ENCODE assay signal across 1 cellular context in the genomic region with DNA sequence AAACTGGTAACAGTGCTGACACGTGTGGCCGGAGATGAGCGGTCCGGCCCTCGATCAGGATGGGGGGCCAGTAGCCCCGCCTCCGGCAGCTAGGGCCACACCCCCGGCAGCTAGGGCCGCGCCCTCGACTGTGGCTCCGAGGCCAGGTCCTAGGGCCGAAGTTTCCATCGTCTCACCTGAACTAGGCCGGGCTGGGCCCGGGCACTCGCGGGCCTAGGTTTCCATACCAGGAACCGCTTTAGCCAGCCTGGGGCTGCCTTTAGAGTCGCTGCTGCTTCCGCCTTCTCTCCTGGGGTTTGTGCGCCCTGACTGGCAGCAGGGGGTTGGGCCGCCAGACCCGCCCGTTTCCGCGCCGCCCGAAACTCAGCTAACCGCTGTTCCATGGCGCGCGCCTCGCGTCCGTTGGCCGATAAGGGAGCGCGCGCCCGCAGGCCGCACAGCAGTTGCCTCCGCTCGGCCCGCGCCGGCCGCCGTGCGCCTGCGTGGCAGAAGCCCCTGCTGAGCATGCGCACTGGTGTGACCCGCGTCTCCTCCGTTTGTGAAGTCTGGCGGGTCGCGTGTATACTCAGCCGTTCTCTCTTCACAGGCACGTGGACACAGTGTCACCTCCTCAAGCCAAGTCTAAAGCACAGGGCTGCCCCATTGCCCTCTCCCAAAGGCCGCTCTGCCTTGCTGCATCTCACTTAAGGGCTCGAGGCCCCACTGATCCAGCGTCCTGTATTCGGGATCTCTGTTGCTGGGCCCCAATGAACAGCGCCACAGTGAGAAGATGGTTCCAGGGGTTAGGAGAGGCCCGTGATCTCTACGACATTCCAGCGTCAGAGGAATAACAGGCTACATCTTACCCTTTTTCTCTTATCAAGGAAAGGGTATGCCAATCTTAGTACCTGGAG.
TF ChIP-seq lines count a peak whose summit lies in the region.

Gene SAYSD1 (minus strand): TSS at position 480 of the 893 bp plus-strand sequence. CDS start 97 bp downstream, at position 383.

TF ChIP-seq in HepG2, 621 proteins besides CTCF, POLR2A, EP300 and RAD21 (continued from another document and continues in another):
- no peak for TF ChIP-seq CEBPZ (IDR thresholded peaks at IDR 0.05; ENCODE audit: low read length)
- TF ChIP-seq ASH2L (IDR thresholded peaks at IDR 0.05; ENCODE audit: insufficient read length, low read depth, low read length), result peak; percentile 95
- TF ChIP-seq REPIN1 (CRISPR knock-in tag; IDR thresholded peaks at IDR 0.05; ENCODE audit: borderline replicate concordance, low read depth), result peak; percentile 97
- TF ChIP-seq FOXC1 (CRISPR knock-in tag; IDR thresholded peaks at IDR 0.05; ENCODE audit: borderline replicate concordance), result peak; percentile 99
- peak; percentile 72; the same call in 1 of the 2 replicates for TF ChIP-seq LCORL (IDR thresholded peaks at IDR 0.05)
- TF ChIP-seq LCORL (CRISPR knock-in tag; IDR thresholded peaks at IDR 0.05), result peak; percentile 82
- peak; percentile 63 for TF ChIP-seq ZNF362 (CRISPR knock-in tag; IDR thresholded peaks at IDR 0.05; ENCODE audit: borderline replicate concordance)
- TF ChIP-seq ZNF260 (CRISPR knock-in tag; IDR thresholded peaks at IDR 0.05; ENCODE audit: borderline replicate concordance, low read depth), result peak; percentile 98; the same call in 1 of the 2 replicates
- TF ChIP-seq ZNF124 (CRISPR knock-in tag; IDR thresholded peaks at IDR 0.05), result peak; percentile 83
- TF ChIP-seq AHDC1 (CRISPR knock-in tag; IDR thresholded peaks at IDR 0.05; ENCODE audit: borderline replicate concordance), result peak; percentile 38; the same call in 1 of the 2 replicates
- peak; percentile 98 for TF ChIP-seq HES4 (CRISPR knock-in tag; IDR thresholded peaks at IDR 0.05; ENCODE audit: borderline replicate concordance)
- TF ChIP-seq FOSL1 (CRISPR knock-in tag; IDR thresholded peaks at IDR 0.05; ENCODE audit: borderline replicate concordance), result peak; percentile 66; the same call in 1 of the 2 replicates
- peak; percentile 66; the same call in 1 of the 2 replicates for TF ChIP-seq KDM5A (IDR thresholded peaks at IDR 0.05; ENCODE audit: borderline replicate concordance, low read length)
- TF ChIP-seq ADNP (CRISPR knock-in tag; IDR thresholded peaks at IDR 0.05), result no peak
- peak; percentile 86 for TF ChIP-seq MEIS1 (CRISPR knock-in tag; IDR thresholded peaks at IDR 0.05; ENCODE audit: borderline replicate concordance)
- TF ChIP-seq ZNF207 (IDR thresholded peaks at IDR 0.05; ENCODE audit: borderline replicate concordance), result no peak
- peak; percentile 12; the same call in 1 of the 2 replicates for TF ChIP-seq ZKSCAN8 (CRISPR knock-in tag; IDR thresholded peaks at IDR 0.05; ENCODE audit: borderline replicate concordance)
- TF ChIP-seq TCF7L2 (IDR thresholded peaks at IDR 0.05; ENCODE audit: low read depth, low read length), result no peak
- TF ChIP-seq NR2F1 (CRISPR knock-in tag; IDR thresholded peaks at IDR 0.05), result no peak
- no peak; the same call in 1 of the 2 replicates for TF ChIP-seq MAF1 (CRISPR knock-in tag; IDR thresholded peaks at IDR 0.05; ENCODE audit: borderline replicate concordance)
- peak; percentile 40; the same call in 1 of the 2 replicates for TF ChIP-seq ZBTB7B (CRISPR knock-in tag; IDR thresholded peaks at IDR 0.05)
- TF ChIP-seq ZNF331 (CRISPR knock-in tag; IDR thresholded peaks at IDR 0.05), result peak; percentile 70
- no peak; the same call in 1 of the 2 replicates for TF ChIP-seq ZNF143 (CRISPR knock-in tag; IDR thresholded peaks at IDR 0.05)
- no peak for TF ChIP-seq HDAC6 (IDR thresholded peaks at IDR 0.05; ENCODE audit: low read depth, low read length)
- TF ChIP-seq, protein P1, sequence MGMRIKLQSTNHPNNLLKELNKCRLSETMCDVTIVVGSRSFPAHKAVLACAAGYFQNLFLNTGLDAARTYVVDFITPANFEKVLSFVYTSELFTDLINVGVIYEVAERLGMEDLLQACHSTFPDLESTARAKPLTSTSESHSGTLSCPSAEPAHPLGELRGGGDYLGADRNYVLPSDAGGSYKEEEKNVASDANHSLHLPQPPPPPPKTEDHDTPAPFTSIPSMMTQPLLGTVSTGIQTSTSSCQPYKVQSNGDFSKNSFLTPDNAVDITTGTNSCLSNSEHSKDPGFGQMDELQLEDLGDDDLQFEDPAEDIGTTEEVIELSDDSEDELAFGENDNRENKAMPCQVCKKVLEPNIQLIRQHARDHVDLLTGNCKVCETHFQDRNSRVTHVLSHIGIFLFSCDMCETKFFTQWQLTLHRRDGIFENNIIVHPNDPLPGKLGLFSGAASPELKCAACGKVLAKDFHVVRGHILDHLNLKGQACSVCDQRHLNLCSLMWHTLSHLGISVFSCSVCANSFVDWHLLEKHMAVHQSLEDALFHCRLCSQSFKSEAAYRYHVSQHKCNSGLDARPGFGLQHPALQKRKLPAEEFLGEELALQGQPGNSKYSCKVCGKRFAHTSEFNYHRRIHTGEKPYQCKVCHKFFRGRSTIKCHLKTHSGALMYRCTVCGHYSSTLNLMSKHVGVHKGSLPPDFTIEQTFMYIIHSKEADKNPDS (CRISPR knock-in tag; IDR thresholded peaks at IDR 0.05), result peak; percentile 89; the same call in 1 of the 2 replicates
- peak; percentile 76; the same call in 1 of the 2 replicates for TF ChIP-seq GFI1 (CRISPR knock-in tag; IDR thresholded peaks at IDR 0.05; ENCODE audit: borderline replicate concordance)
- peak; percentile 84 for TF ChIP-seq PHF20 (CRISPR knock-in tag; IDR thresholded peaks at IDR 0.05)
- no peak for TF ChIP-seq SSRP1 (CRISPR knock-in tag; IDR thresholded peaks at IDR 0.05)
- peak; percentile 98 for TF ChIP-seq ZNF501 (CRISPR knock-in tag; IDR thresholded peaks at IDR 0.05)
- peak; percentile 45 for TF ChIP-seq TEAD3 (CRISPR knock-in tag; optimal IDR thresholded peaks at IDR 0.05; ENCODE audit: borderline replicate concordance)
- peak; percentile 76 for TF ChIP-seq THAP11 (CRISPR knock-in tag; IDR thresholded peaks at IDR 0.05)
- peak; percentile 86 for TF ChIP-seq JUNB (CRISPR knock-in tag; IDR thresholded peaks at IDR 0.05; ENCODE audit: borderline replicate concordance)
- peak; percentile 95; the same call in 1 of the 2 replicates for TF ChIP-seq AKNA (CRISPR knock-in tag; IDR thresholded peaks at IDR 0.05; ENCODE audit: borderline replicate concordance)
